21 cellular contexts compared by ENCODE assay signal in genomic region chr14:98444077-98444476, GRCh38.
DNase-seq lines count a peak whose midpoint lies in the region; ATAC-seq and TF ChIP-seq lines count a peak whose summit lies in the region.
"Had no signal": no experiment of that assay in that cellular context is flagged by ENCODE, and none has a peak within 500 bp of the region (broad histone marks: within the 10 kb centered on the region; RNA-seq: fewer than 3 reads in every experiment).

No MANE protein-coding gene starts in this region.

- H3K9ac ChIP-seq in MM.1S (ENCODE audit: low read length), result peak overlapping the region; percentile 29; the same call in 1 of the 2 replicates

- H3K27me3 ChIP-seq in CD4-positive, alpha-beta memory T cell (ENCODE audit: insufficient read depth, low read length), result no peaks in the 10 kb centered on the region
- H3K27me3 ChIP-seq in MM.1S (replicated peaks; ENCODE audit: insufficient read depth, low read length) (no peaks in the 10 kb centered on the region), suprapubic skin (no peaks in the 10 kb centered on the region)
- H3K27me3 ChIP-seq: breast epithelium, ovary, right lobe of liver, upper lobe of right lung had no signal

- POLR2A ChIA-PET in CD4-positive, alpha-beta memory T cell (lab: Charles Lee; ENCODE audit: partially characterized antibody), result interaction anchor here (1.0 to 3.5 kb wide), 12 partner anchors 251 to 828 kb away, joined by 3 to 20 read pairs (median 4); partner anchors contain the start of gene BCL11B
- POLR2A ChIA-PET in activated CD4-positive, alpha-beta memory T cell treated with anti-CD3 and anti-CD28 coated beads, Interleukin-2, amount 10 ng/mL, durations not matched to agents 7 days and 5 days (lab: Charles Lee), result no interaction called here

- peaks cover 0 to 13% (median under 1%) of the 10 kb centered on the region in 8 donors for H3K9me3 Mint-ChIP-seq in CD4-positive, alpha-beta memory T cell
- no peaks in the 10 kb centered on the region for H3K9me3 Mint-ChIP-seq in activated CD4-positive, alpha-beta memory T cell treated with anti-CD3 and anti-CD28 coated beads, Interleukin-2, amount 10 ng/mL, durations not matched to agents 7 days and 5 days
- peaks cover 14% of the 10 kb centered on the region for H3K9me3 Mint-ChIP-seq in activated naive CD8-positive, alpha-beta T cell (ENCODE audit: low read depth)

- no peak for TF ChIP-seq POLR2A in suprapubic skin (IDR thresholded peaks at IDR 0.05)

- ATAC-seq in HG03354 (IDR thresholded peaks at IDR 0.05; ENCODE audit: poor library complexity, severe bottlenecking, unreplicated experiment), result no peak
- ATAC-seq in HG03135 (IDR thresholded peaks at IDR 0.05; ENCODE audit: unreplicated experiment), result no peak
- ATAC-seq: right lobe of liver, upper lobe of right lung had no signal

- TF ChIP-seq CTCF in MM.1S (IDR thresholded peaks at IDR 0.05; ENCODE audit: low read length), result no peak
- TF ChIP-seq CTCF in suprapubic skin (IDR thresholded peaks at IDR 0.05), result no peak

- H2AFZ ChIP-seq in MM.1S (ENCODE audit: low read length), result peak overlapping the region; percentile 38; the same call in 1 of the 2 replicates

- peaks cover 22 to 48% (median 35%) of the 10 kb centered on the region in 4 donors for H3K4me1 Mint-ChIP-seq in CD4-positive, alpha-beta memory T cell
- peaks cover 10% of the 10 kb centered on the region for H3K4me1 Mint-ChIP-seq in activated CD4-positive, alpha-beta memory T cell treated with anti-CD3 and anti-CD28 coated beads, Interleukin-2, amount 10 ng/mL, durations not matched to agents 7 days and 5 days
- H3K4me1 Mint-ChIP-seq in activated naive CD8-positive, alpha-beta T cell (ENCODE audit: low read depth), result peaks cover 50% of the 10 kb centered on the region

- peak overlapping the region; percentile 17 for H3K27ac ChIP-seq in CD4-positive, alpha-beta memory T cell (ENCODE audit: low read depth, low read length)
- H3K27ac ChIP-seq in MM.1S (ENCODE audit: low read length) (peak overlapping the region; percentile 86; the same call in 1 of the 2 replicates), suprapubic skin (no peak overlapping the region)
- H3K27ac ChIP-seq: epithelial cell of prostate, ovary, right lobe of liver, upper lobe of right lung had no signal

- peak overlapping the region; percentile 93 to 99 (median 97) for H3K27ac Mint-ChIP-seq in CD4-positive, alpha-beta memory T cell
- H3K27ac Mint-ChIP-seq in activated CD4-positive, alpha-beta memory T cell treated with anti-CD3 and anti-CD28 coated beads, Interleukin-2, amount 10 ng/mL, durations not matched to agents 7 days and 5 days, result peak overlapping the region; percentile 6
- peak overlapping the region; percentile 91 for H3K27ac Mint-ChIP-seq in activated naive CD8-positive, alpha-beta T cell
- H3K27ac Mint-ChIP-seq: dendritic cell treated with granulocyte-macrophage colony-stimulating factor and Interleukin-4, amounts not matched to agents 40 ng/mL and 50 ng/mL, for 4 days had no signal

- intact Hi-C loops in CD4-positive, alpha-beta memory T cell (cut with micrococcal nuclease), result loop anchor here (2.0 kb wide), 1 partner anchor 823 kb away; no protein-coding TSS in a partner anchor

- no peak for TF ChIP-seq EP300 in suprapubic skin (IDR thresholded peaks at IDR 0.05)

- CTCF ChIA-PET in CD4-positive, alpha-beta memory T cell (lab: Charles Lee; ENCODE audit: partially characterized antibody), result interaction anchor here (1.2 to 3.8 kb wide), 4 partner anchors 270 to 822 kb away, joined by 3 to 23 read pairs (median 3); no protein-coding TSS in a partner anchor
- CTCF ChIA-PET in activated CD4-positive, alpha-beta memory T cell treated with anti-CD3 and anti-CD28 coated beads, Interleukin-2, amount 10 ng/mL, durations not matched to agents 7 days and 5 days (lab: Charles Lee), result no interaction called here

- H3K79me2 ChIP-seq in MM.1S (ENCODE audit: low read length), result no peaks in the 10 kb centered on the region

- H3K4me3 Mint-ChIP-seq in CD4-positive, alpha-beta memory T cell, result peak overlapping the region; percentile 60 to 85 (median 80)
- no peak overlapping the region for H3K4me3 Mint-ChIP-seq in activated CD4-positive, alpha-beta memory T cell treated with anti-CD3 and anti-CD28 coated beads, Interleukin-2, amount 10 ng/mL, durations not matched to agents 7 days and 5 days
- peak overlapping the region; percentile 58 for H3K4me3 Mint-ChIP-seq in activated naive CD8-positive, alpha-beta T cell
- H3K4me3 Mint-ChIP-seq: dendritic cell treated with granulocyte-macrophage colony-stimulating factor and Interleukin-4, amounts not matched to agents 40 ng/mL and 50 ng/mL, for 4 days had no signal

- WGBS in suprapubic skin, result 87% methylated on average over 2 of the region's 2 CpGs

- H3K9me3 ChIP-seq in CD4-positive, alpha-beta memory T cell (ENCODE audit: control insufficient read depth in 1 of 2, low read length in 2 of 2), result no peaks in the 10 kb centered on the region
- H3K9me3 ChIP-seq in MM.1S (replicated peaks; ENCODE audit: insufficient read depth, low read length) (no peaks in the 10 kb centered on the region), suprapubic skin (no peaks in the 10 kb centered on the region)
- H3K9me3 ChIP-seq: breast epithelium, ovary, right lobe of liver, upper lobe of right lung had no signal

- H3K27me3 Mint-ChIP-seq in CD4-positive, alpha-beta memory T cell, result no peaks in the 10 kb centered on the region
- H3K27me3 Mint-ChIP-seq in activated CD4-positive, alpha-beta memory T cell treated with anti-CD3 and anti-CD28 coated beads, Interleukin-2, amount 10 ng/mL, durations not matched to agents 7 days and 5 days, result no peaks in the 10 kb centered on the region
- no peaks in the 10 kb centered on the region for H3K27me3 Mint-ChIP-seq in activated naive CD8-positive, alpha-beta T cell
- H3K27me3 Mint-ChIP-seq: dendritic cell treated with granulocyte-macrophage colony-stimulating factor and Interleukin-4, amounts not matched to agents 40 ng/mL and 50 ng/mL, for 4 days had no signal

- DNase-seq in CD4-positive, alpha-beta memory T cell, result peak; percentile 70 to 77 (median 72)
- DNase-seq in MM.1S (peak; percentile 70), OCI-M1 (lab: John Stamatoyannopoulos, UW) (no peak), suprapubic skin (ENCODE audit: low spot score in 2 of 2) (no peak)
- DNase-seq in activated CD4-positive, alpha-beta memory T cell treated with anti-CD3 and anti-CD28 coated beads, Interleukin-2, amount 10 ng/mL, durations not matched to agents 7 days and 5 days, result no peak
- DNase-seq: foreskin melanocyte; KBM-7; kidney; MV-4-11; NCI-H187; NCI-H226; ovary; right lobe of liver; stimulated activated CD4-positive, alpha-beta T cell treated with anti-CD3 and anti-CD28 coated beads, Interleukin-15, amount 100 ng/mL, for 24 hours; upper lobe of right lung had no signal

- no peaks in the 10 kb centered on the region for H3K36me3 ChIP-seq in CD4-positive, alpha-beta memory T cell (ENCODE audit: insufficient read depth, low read length)
- H3K36me3 ChIP-seq in MM.1S (replicated peaks; ENCODE audit: insufficient read depth, low read length) (no peaks in the 10 kb centered on the region), suprapubic skin (no peaks in the 10 kb centered on the region)
- H3K36me3 ChIP-seq: breast epithelium, ovary, right lobe of liver, upper lobe of right lung had no signal

- no peaks in the 10 kb centered on the region for H3F3A ChIP-seq in MM.1S (ENCODE audit: insufficient read depth, low read length)

- H3K4me2 ChIP-seq in MM.1S (ENCODE audit: low read depth, low read length), result peak overlapping the region; percentile 55; the same call in 1 of the 2 replicates

- H3K36me3 Mint-ChIP-seq in CD4-positive, alpha-beta memory T cell, result peaks cover 0 to 4% of the 10 kb centered on the region in 2 donors
- peaks cover 3% of the 10 kb centered on the region for H3K36me3 Mint-ChIP-seq in activated CD4-positive, alpha-beta memory T cell treated with anti-CD3 and anti-CD28 coated beads, Interleukin-2, amount 10 ng/mL, durations not matched to agents 7 days and 5 days (ENCODE audit: low read depth)
- peaks cover 7% of the 10 kb centered on the region for H3K36me3 Mint-ChIP-seq in activated naive CD8-positive, alpha-beta T cell

- H3K4me3 ChIP-seq in CD4-positive, alpha-beta memory T cell (ENCODE audit: low read length in 2 of 2), result peak overlapping the region; percentile 5 to 10
- H3K4me3 ChIP-seq in MM.1S (ENCODE audit: low read length), result no peak overlapping the region
- H3K4me3 ChIP-seq in suprapubic skin, result no peak overlapping the region
- H3K4me3 ChIP-seq: breast epithelium, ovary, right lobe of liver, upper lobe of right lung had no signal

- H3K9me2 ChIP-seq in MM.1S (replicated peaks; ENCODE audit: insufficient read depth, low read length), result no peaks in the 10 kb centered on the region

- H4K20me1 ChIP-seq in MM.1S (ENCODE audit: insufficient read depth, low read length), result no peaks in the 10 kb centered on the region

- peaks cover 37% of the 10 kb centered on the region for H3K4me1 ChIP-seq in CD4-positive, alpha-beta memory T cell (ENCODE audit: insufficient read depth, low read length)
- H3K4me1 ChIP-seq in MM.1S (ENCODE audit: low read length), result peaks cover 14% of the 10 kb centered on the region
- H3K4me1 ChIP-seq in suprapubic skin, result no peaks in the 10 kb centered on the region
- H3K4me1 ChIP-seq: breast epithelium, right lobe of liver, upper lobe of right lung had no signal

Comparison
In these comparisons a context has a peak if more than half of its experiments do, and no peak if none do; other contexts are left out.
1. DNase-seq: peak in CD4-positive, alpha-beta memory T cell (5 of 5) and MM.1S (single experiment); none in activated CD4-positive, alpha-beta memory T cell treated with anti-CD3 and anti-CD28 coated beads, Interleukin-2, amount 10 ng/mL, durations not matched to agents 7 days and 5 days (single experiment), OCI-M1 (single experiment) and suprapubic skin (0 of 2).
2. H3K4me3 ChIP-seq: peak in CD4-positive, alpha-beta memory T cell (2 of 2); none in MM.1S (single experiment) and suprapubic skin (single experiment).
3. H3K27ac Mint-ChIP-seq: peak in every context shown above with its lines; median percentile 97 in CD4-positive, alpha-beta memory T cell; 91 in activated naive CD8-positive, alpha-beta T cell; 6 in activated CD4-positive, alpha-beta memory T cell treated with anti-CD3 and anti-CD28 coated beads, Interleukin-2, amount 10 ng/mL, durations not matched to agents 7 days and 5 days.